33 cellular contexts compared by ENCODE assay signal in genomic region chrX:116114999-116115398, GRCh38. TPM values are rescaled to one million over a fixed set of nuclear protein-coding genes. Genes with fewer than 3 reads are reported as not detected.
"Had no signal": no experiment of that assay in that cellular context is flagged by ENCODE, and none has a peak within 500 bp of the region (broad histone marks: within the 10 kb centered on the region; RNA-seq: fewer than 3 reads in every experiment).

No MANE protein-coding gene starts in this region.

- H3K27me3 ChIP-seq: ascending aorta, body of pancreas, brain microvascular endothelial cell, colonic mucosa had no signal

- H3K4me3 ChIP-seq: ascending aorta, body of pancreas, breast epithelium, colonic mucosa had no signal

- ATAC-seq: activated CD8-positive, alpha-beta T cell treated with anti-CD3 and anti-CD28 coated beads for 36 hours; activated naive CD8-positive, alpha-beta T cell treated with anti-CD3 and anti-CD28 coated beads, Interleukin-2, amount 50 U/mL, for 24 hours; activated T-cell treated with anti-CD3 and anti-CD28 coated beads, Interleukin-2, amount 50 U/mL, for 4 hours; activated T-cell treated with anti-CD3 and anti-CD28 coated beads, Interleukin-2, amount 50 U/mL, for 72 hours; activated T-helper 17 cell treated with anti-CD3 and anti-CD28 coated beads, Interleukin-2, amount 50 U/mL, for 72 hours; body of pancreas had no signal

- FAIRE-seq: TTC549 had no signal

- H3K27ac ChIP-seq: ascending aorta, body of pancreas, brain microvascular endothelial cell, breast epithelium, colonic mucosa, VCaP had no signal

- H3K4me1 ChIP-seq: ascending aorta, body of pancreas, breast epithelium, colonic mucosa had no signal

- H3K36me3 ChIP-seq: ascending aorta, brain microvascular endothelial cell, breast epithelium, colonic mucosa had no signal

- DNase-seq: activated B cell treated with CpG ODN at 0.5 μM for 24 hours; activated CD4-positive, alpha-beta memory T cell treated with anti-CD3 and anti-CD28 coated beads for 36 hours; activated CD4-positive, alpha-beta T cell treated with anti-CD3 and anti-CD28 coated beads for 4 hours; activated CD4-positive, alpha-beta T cell treated with anti-CD3 and anti-CD28 coated beads, Interleukin-2, amount 10 ng/mL, durations not matched to agents 24 days and 14 days; activated CD4-positive, alpha-beta T cell treated with anti-CD3 and anti-CD28 coated beads, Interleukin-2, amount 50 U/mL, for 1 hour; activated CD4-positive, alpha-beta T cell treated with anti-CD3 and anti-CD28 coated beads, Interleukin-2, amount 50 U/mL, for 4 hours; activated CD4-positive, CD25-positive, alpha-beta regulatory T cell treated with anti-CD3 and anti-CD28 coated beads, Interleukin-2, amount 50 U/mL, for 72 hours; activated CD8-positive, alpha-beta memory T cell treated with anti-CD3 and anti-CD28 coated beads, Interleukin-2, amount 50 U/mL, for 4 hours; activated CD8-positive, alpha-beta T cell treated with anti-CD3 and anti-CD28 coated beads for 36 hours; activated gamma-delta T cell; activated naive CD4-positive, alpha-beta T cell treated with anti-CD3 and anti-CD28 coated beads, Interleukin-2, amount 10 ng/mL, durations not matched to agents 7 days and 5 days; activated naive CD4-positive, alpha-beta T cell treated with Interleukin-2 at 50 U/mL for 16 hours; activated naive CD8-positive, alpha-beta T cell treated with anti-CD3 and anti-CD28 coated beads, Interleukin-2, amount 10 ng/mL, durations not matched to agents 7 days and 5 days; activated naive CD8-positive, alpha-beta T cell treated with anti-CD3 and anti-CD28 coated beads, Interleukin-2, amount 50 U/mL, for 24 hours; activated T-cell treated with anti-CD3 and anti-CD28 coated beads for 4 hours; activated T-cell treated with anti-CD3 and anti-CD28 coated beads, Interleukin-2, amount 50 U/mL, for 1 hour; activated T-cell treated with anti-CD3 and anti-CD28 coated beads, Interleukin-2, amount 50 U/mL, for 4 hours; activated T-cell treated with anti-CD3 and anti-CD28 coated beads, Interleukin-2, amount 50 U/mL, for 72 hours; body of pancreas; brain microvascular endothelial cell; central memory CD4-positive, alpha-beta T cell; colonic mucosa; T-helper 2 cell; T-helper 9 cell had no signal

- H3K9me3 ChIP-seq: ascending aorta, body of pancreas, breast epithelium, colonic mucosa had no signal

RNA-seq across cellular contexts. Expression of gene AGTR2, which starts 55.5 kb away (rescaled TPM):
- total RNA-seq: activated B cell treated with CpG ODN at 0.5 μM for 24 hours; activated CD4-positive, alpha-beta memory T cell treated with anti-CD3 and anti-CD28 coated beads for 36 hours; activated CD4-positive, alpha-beta T cell treated with anti-CD3 and anti-CD28 coated beads, Interleukin-2, amount 10 ng/mL, durations not matched to agents 24 days and 14 days; activated CD8-positive, alpha-beta memory T cell treated with anti-CD3 and anti-CD28 coated beads for 36 hours; activated CD8-positive, alpha-beta T cell treated with anti-CD3 and anti-CD28 coated beads for 36 hours; activated naive CD8-positive, alpha-beta T cell treated with anti-CD3 and anti-CD28 coated beads, Interleukin-2, amount 10 ng/mL, durations not matched to agents 7 days and 5 days; activated T-cell treated with anti-CD3 and anti-CD28 coated beads, Interleukin-2, amount 50 U/mL, for 4 hours; activated T-cell treated with anti-CD3 and anti-CD28 coated beads, Interleukin-2, amount 50 U/mL, for 72 hours; activated T-helper 1 cell treated with anti-CD3 and anti-CD28 coated beads, Interleukin-12 subunit alpha, Interleukin-12 subunit beta, Interleukin-2, Interleukin-4 antibody, amounts not matched to agents 30 ng/mL and 10 ng/mL and 1 ng/mL, durations not matched to agents 14 hours and 24 hours and 36 hours; activated T-helper 17 cell treated with anti-CD3 and anti-CD28 coated beads, Interleukin-2, amount 50 U/mL, for 72 hours; ascending aorta; body of pancreas; breast epithelium; cardiac septum; cerebellum had no signal
